Comparison of ENCODE assay signal across 9 cellular contexts in genomic region chr19:39671739-39672363, GRCh38. TPM values are rescaled to one million over a fixed set of nuclear protein-coding genes. Genes with fewer than 3 reads are reported as not detected.
A peak's percentile ranks its signal among the peaks of the same experiment; 100 is the strongest.
DNase-seq lines count a peak whose midpoint lies in the region; ATAC-seq lines count a peak whose summit lies in the region.
"Had no signal": no experiment of that assay in that cellular context is flagged by ENCODE, and none has a peak within 500 bp of the region (broad histone marks: within the 10 kb centered on the region; RNA-seq: fewer than 3 reads in every experiment).

No MANE protein-coding gene starts in this region.

- peak; percentile 71 for ATAC-seq in left colon
- ATAC-seq in HG02973 (IDR thresholded peaks at IDR 0.05; ENCODE audit: unreplicated experiment), result no peak

- H3K9me3 ChIP-seq in SK-N-MC (ENCODE audit: low read depth, low read length), result no peaks in the 10 kb centered on the region

- in situ Hi-C loops in T47D (cut with HindIII; ENCODE audit: low pct_unique_long_range_greater_than_20kb, low sequenced_read_pairs), result no loop called here

- H3K27ac ChIP-seq in SK-N-MC, result no peak overlapping the region
- H3K27ac ChIP-seq: epithelial cell of prostate had no signal

- peak; percentile 49 for DNase-seq in activated T-cell treated with anti-CD3 and anti-CD28 coated beads for 24 hours (ENCODE audit: low read depth)
- DNase-seq in activated T-cell treated with anti-CD3 and anti-CD28 coated beads, Interleukin-2, amount 50 U/mL, for 1 hour, result no peak
- peak; percentile 81 for DNase-seq in NAMALWA (ENCODE audit: low spot score)
- peak; percentile 6 for DNase-seq in SK-N-MC (ENCODE audit: low read depth, low spot score)
- DNase-seq in T47D (ENCODE audit: low read depth in 1 of 2, low spot score in 1 of 2), result peak; percentile 11 to 73
- peak in 1 of 2 donors; percentile 12 for DNase-seq in left colon
- DNase-seq in superior temporal gyrus (ENCODE audit: extremely low spot score), result peak; percentile 84

- no peaks in the 10 kb centered on the region for H3K36me3 ChIP-seq in SK-N-MC (ENCODE audit: insufficient read depth, low read length)

- no peak overlapping the region for H3K4me3 ChIP-seq in SK-N-MC

- intact Hi-C loops in left colon (cut with DNase I, micrococcal nuclease), result loop anchor here in 1 of 2 donors (10.0 kb wide), 1 partner anchor 117 kb away; no protein-coding TSS in a partner anchor

- H3K9ac ChIP-seq in SK-N-MC (ENCODE audit: insufficient read length), result no peak overlapping the region

RNA-seq across cellular contexts. Expression of gene LGALS16, which starts 16.1 kb away (rescaled TPM):
- total RNA-seq in left colon, result not detected

RNA-seq across cellular contexts. Expression of gene LGALS14, which starts 32.4 kb away (rescaled TPM):
- total RNA-seq in left colon, result not detected
